Comparison of ENCODE assay signal across 27 cellular contexts in the genomic region with DNA sequence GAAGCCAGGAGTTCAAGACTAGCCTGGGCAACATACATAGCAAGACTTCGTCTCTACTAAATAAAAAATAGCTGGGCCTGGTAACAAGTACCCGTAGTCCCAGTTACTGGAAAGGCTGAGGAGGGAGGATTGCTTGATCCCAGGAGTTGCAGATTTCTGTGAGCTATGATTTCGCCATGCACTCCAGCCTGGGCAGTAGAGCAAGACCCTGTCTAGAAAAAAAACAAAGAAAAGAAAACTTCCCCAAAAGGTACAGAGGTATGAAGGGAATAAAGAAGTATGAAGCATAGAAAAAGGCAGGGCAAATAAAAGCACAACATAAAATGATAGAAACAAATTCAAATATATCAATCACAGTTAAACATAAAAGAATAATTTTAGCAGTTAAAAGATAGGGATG. TPM values are rescaled to one million over a fixed set of nuclear protein-coding genes. Genes with fewer than 3 reads are reported as not detected.
DNase-seq lines count a peak whose midpoint lies in the region; ATAC-seq and FAIRE-seq lines count a peak whose summit lies in the region.
"Had no signal": no experiment of that assay in that cellular context is flagged by ENCODE, and none has a peak within 500 bp of the region (broad histone marks: within the 10 kb centered on the region; RNA-seq: fewer than 3 reads in every experiment).

No MANE protein-coding gene starts in this region.

- H3K4me3 Mint-ChIP-seq in activated T-cell treated with anti-CD3 and anti-CD28 coated beads, Interleukin-2, amount 50 U/mL, for 72 hours, result no peak overlapping the region
- no peak overlapping the region for H3K4me3 Mint-ChIP-seq in central memory CD8-positive, alpha-beta T cell
- H3K4me3 Mint-ChIP-seq: CD4-positive, CD25-positive, alpha-beta regulatory T cell had no signal

- H3K23ac ChIP-seq in trophoblast cell (ENCODE audit: low read length), result no peak overlapping the region

- H3K4me1 ChIP-seq in trophoblast cell (ENCODE audit: control insufficient read depth in 1 of 2, insufficient read depth in 2 of 2, low read length in 2 of 2), result no peaks in the 10 kb centered on the region
- H3K4me1 ChIP-seq: BLaER1 had no signal

- peaks cover 3% of the 10 kb centered on the region in 2 donors for H3K9me3 Mint-ChIP-seq in activated T-cell treated with anti-CD3 and anti-CD28 coated beads, Interleukin-2, amount 50 U/mL, for 72 hours
- H3K9me3 Mint-ChIP-seq in central memory CD8-positive, alpha-beta T cell, result no peaks in the 10 kb centered on the region

- no peak overlapping the region for H4K12ac ChIP-seq in trophoblast cell (ENCODE audit: low read depth, low read length)

- no peak overlapping the region for H3K18ac ChIP-seq in trophoblast cell (ENCODE audit: low read length)

- H3K79me2 ChIP-seq in trophoblast cell (ENCODE audit: control insufficient read depth, insufficient read depth, low read length, poor library complexity), result no peaks in the 10 kb centered on the region

- H3K9me3 ChIP-seq in trophoblast cell (ENCODE audit: insufficient read depth, low read depth, low read length), result no peaks in the 10 kb centered on the region

- no peak overlapping the region for H3K9ac ChIP-seq in trophoblast cell (ENCODE audit: low read length)
- H3K9ac ChIP-seq: BLaER1 had no signal

- DNase-seq in activated T-cell treated with anti-CD3 and anti-CD28 coated beads, Interleukin-2, amount 50 U/mL, for 72 hours, result no peak
- DNase-seq in activated T-cell treated with anti-CD3 and anti-CD28 coated beads, Interleukin-2, amount 50 U/mL, for 1 hour, result no peak
- DNase-seq in central memory CD8-positive, alpha-beta T cell (ENCODE audit: low spot score in 2 of 2), result no peak
- DNase-seq in trophoblast cell, result no peak
- DNase-seq in urothelium cell line (ENCODE audit: low spot score), result no peak
- DNase-seq in activated CD4-positive, CD25-positive, alpha-beta regulatory T cell treated with anti-CD3 and anti-CD28 coated beads, Interleukin-2, amount 50 U/mL, for 72 hours, result no peak
- DNase-seq: 8988T; ACHN; CD4-positive, CD25-positive, alpha-beta regulatory T cell; COR-L47; DMS53; H7; KG1; MG63; NCI-H1105 treated with DMSO at 0.1 percent for 48 hours; NCI-H146; NCI-H1930; NCI-H2107; NCI-H446; NCI-H524 treated with DMSO at 0.1 percent for 48 hours; NCI-H774; SIG-M5 had no signal

- no peak overlapping the region for H2AFZ ChIP-seq in trophoblast cell (ENCODE audit: insufficient read depth, low read length, poor library complexity)

- no peaks in the 10 kb centered on the region for H3K27me3 ChIP-seq in trophoblast cell (ENCODE audit: insufficient read depth, low read length)
- H3K27me3 ChIP-seq: BLaER1, MG63 had no signal

- FAIRE-seq in TTC549 (lab: Jason Lieb, UNC) (peak; percentile 34), urothelium cell line (lab: Jason Lieb, UNC) (no peak)
- FAIRE-seq: GM18507, RCC 7860 had no signal

- no peaks in the 10 kb centered on the region for H3K36me3 ChIP-seq in trophoblast cell (ENCODE audit: control insufficient read depth in 1 of 2, insufficient read depth in 2 of 2, low read length in 2 of 2)

- ATAC-seq in activated T-cell treated with anti-CD3 and anti-CD28 coated beads, Interleukin-2, amount 50 U/mL, for 72 hours (replicated peaks in 1 of 2), result no peak
- no peak for ATAC-seq in central memory CD8-positive, alpha-beta T cell (replicated peaks; ENCODE audit: extremely low read depth, poor library complexity, severe bottlenecking)
- ATAC-seq in HG02938 (IDR thresholded peaks at IDR 0.05; ENCODE audit: unreplicated experiment), result no peak

- no peak overlapping the region for H3K14ac ChIP-seq in trophoblast cell (ENCODE audit: low read length)

- no peaks in the 10 kb centered on the region for H3K27me3 Mint-ChIP-seq in activated T-cell treated with anti-CD3 and anti-CD28 coated beads, Interleukin-2, amount 50 U/mL, for 72 hours (ENCODE audit: low read depth)
- H3K27me3 Mint-ChIP-seq in central memory CD8-positive, alpha-beta T cell, result no peaks in the 10 kb centered on the region
- H3K27me3 Mint-ChIP-seq: CD4-positive, CD25-positive, alpha-beta regulatory T cell had no signal

- no peaks in the 10 kb centered on the region for H3K79me1 ChIP-seq in trophoblast cell (ENCODE audit: low read length)

- H3K4me3 ChIP-seq in trophoblast cell (ENCODE audit: low read depth, low read length), result no peak overlapping the region
- H3K4me3 ChIP-seq: BLaER1, MG63 had no signal

- no peak overlapping the region for H2BK12ac ChIP-seq in trophoblast cell (ENCODE audit: low read length)

- H3K36me3 Mint-ChIP-seq in activated T-cell treated with anti-CD3 and anti-CD28 coated beads, Interleukin-2, amount 50 U/mL, for 72 hours (ENCODE audit: insufficient read depth in 2 of 2), result peaks cover 4 to 8% of the 10 kb centered on the region in 2 donors
- H3K36me3 Mint-ChIP-seq in central memory CD8-positive, alpha-beta T cell (ENCODE audit: insufficient read depth), result peaks cover 8% of the 10 kb centered on the region

- H4K8ac ChIP-seq in trophoblast cell (ENCODE audit: low read depth, low read length), result no peak overlapping the region

- H2BK5ac ChIP-seq in trophoblast cell (ENCODE audit: low read depth, low read length, poor library complexity), result peak overlapping the region; percentile 31

- H2AK5ac ChIP-seq in trophoblast cell (ENCODE audit: low read length), result no peak overlapping the region

- no peak overlapping the region for H4K91ac ChIP-seq in trophoblast cell (ENCODE audit: low read depth, low read length)

- peak overlapping the region; percentile 60 for H3K27ac Mint-ChIP-seq in activated T-cell treated with anti-CD3 and anti-CD28 coated beads, Interleukin-2, amount 50 U/mL, for 72 hours
- peak overlapping the region; percentile 49 for H3K27ac Mint-ChIP-seq in central memory CD8-positive, alpha-beta T cell (ENCODE audit: low read depth)

- WGBS in trophoblast cell (ENCODE audit: extremely low coverage, insufficient coverage, insufficient read length), result no CpG with 5 or more reads among the region's 3 CpGs

- no peak overlapping the region for H3K4ac ChIP-seq in trophoblast cell (ENCODE audit: low read depth, low read length)

- H3K27ac ChIP-seq in trophoblast cell (ENCODE audit: low read depth, low read length), result no peak overlapping the region
- H3K27ac ChIP-seq: BLaER1 had no signal

- peaks cover 44% of the 10 kb centered on the region for H3K4me1 Mint-ChIP-seq in activated T-cell treated with anti-CD3 and anti-CD28 coated beads, Interleukin-2, amount 50 U/mL, for 72 hours (ENCODE audit: low read depth)
- H3K4me1 Mint-ChIP-seq in central memory CD8-positive, alpha-beta T cell, result peaks cover 45% of the 10 kb centered on the region

- H2BK120ac ChIP-seq in trophoblast cell (ENCODE audit: insufficient read depth, low read length, poor library complexity), result no peak overlapping the region

- no peak overlapping the region for H3K4me2 ChIP-seq in trophoblast cell (ENCODE audit: low read length)
- H3K4me2 ChIP-seq: BLaER1 had no signal

RNA-seq across cellular contexts. Expression of a gene that starts 28.7 kb away (rescaled TPM):
- total RNA-seq in activated T-cell treated with anti-CD3 and anti-CD28 coated beads, Interleukin-2, amount 50 U/mL, for 72 hours, result 10 to 100 TPM; 31.9 to 32.7 TPM
- 20.1 and 20.3 TPM in 2 replicates for polyA plus RNA-seq in trophoblast cell (2013)
